Comparison of ENCODE assay signal across 18 cellular contexts in genomic region chr19:55402509-55402908, GRCh38. TPM values are rescaled to one million over a fixed set of nuclear protein-coding genes. Genes with fewer than 3 reads are reported as not detected.
"Had no signal": no experiment of that assay in that cellular context is flagged by ENCODE, and none has a peak within 500 bp of the region (broad histone marks: within the 10 kb centered on the region; RNA-seq: fewer than 3 reads in every experiment).

No MANE protein-coding gene starts in this region.

- DNase-seq: activated CD4-positive, alpha-beta T cell treated with anti-CD3 and anti-CD28 coated beads for 36 hours; activated CD8-positive, alpha-beta T cell treated with anti-CD3 and anti-CD28 coated beads, Interleukin-2, amount 10 ng/mL, durations not matched to agents 7 days and 5 days; activated naive CD4-positive, alpha-beta T cell treated with anti-CD3 and anti-CD28 coated beads, Interleukin-2, amount 50 U/mL, for 16 hours; anterior cingulate cortex; lower lobe of right lung; T1000; tibial artery had no signal

- H3K9me3 Mint-ChIP-seq: activated T-helper 2 cell treated with anti-CD3 and anti-CD28 coated beads, Interferon-gamma antibody, Interleukin-2, Interleukin-4, amounts not matched to agents 10 μg/mL and 5 μg/mL and 100 μg/mL, durations not matched to agents 14 hours and 24 hours and 36 hours; mesothelial cell of epicardium had no signal

- H3K27ac ChIP-seq: breast epithelium, lower lobe of right lung, neutrophil, tibial artery, VCaP had no signal

- H3K9me3 ChIP-seq: breast epithelium, lower lobe of right lung, neutrophil, tibial artery had no signal

- H3K27me3 ChIP-seq: breast epithelium, neutrophil, tibial artery had no signal

- ATAC-seq: activated CD4-positive, alpha-beta T cell treated with anti-CD3 and anti-CD28 coated beads for 36 hours; activated CD8-positive, alpha-beta T cell treated with anti-CD3 and anti-CD28 coated beads, Interleukin-2, amount 10 ng/mL, durations not matched to agents 7 days and 5 days; esophagus mucosa; lower lobe of right lung; stimulated activated memory B cell treated with anti-CD40 and anti-IgM and Interleukin-4, amounts not matched to agents 10 μg/mL and 1 μg/mL and 100 μg/mL, for 72 hours had no signal

- H3K4me3 ChIP-seq: breast epithelium, lower lobe of right lung, tibial artery had no signal

- H3K4me3 Mint-ChIP-seq: activated CD4-positive, alpha-beta T cell treated with anti-CD3 and anti-CD28 coated beads for 36 hours; mesothelial cell of epicardium; stimulated activated memory B cell treated with anti-CD40 and anti-IgM and Interleukin-4, amounts not matched to agents 10 μg/mL and 1 μg/mL and 100 μg/mL, for 72 hours had no signal

- H3K27ac Mint-ChIP-seq: activated CD4-positive, alpha-beta T cell treated with anti-CD3 and anti-CD28 coated beads for 36 hours; mesothelial cell of epicardium; progenitor cell of endocrine pancreas; stimulated activated memory B cell treated with anti-CD40 and anti-IgM and Interleukin-4, amounts not matched to agents 10 μg/mL and 1 μg/mL and 100 μg/mL, for 72 hours had no signal

- H3K36me3 ChIP-seq: breast epithelium had no signal

- H3K27me3 Mint-ChIP-seq: activated CD4-positive, alpha-beta T cell treated with anti-CD3 and anti-CD28 coated beads for 36 hours; progenitor cell of endocrine pancreas; stimulated activated memory B cell treated with anti-CD40 and anti-IgM and Interleukin-4, amounts not matched to agents 10 μg/mL and 1 μg/mL and 100 μg/mL, for 72 hours had no signal

RNA-seq across cellular contexts. Expression of gene TMEM238, which starts 18.4 kb away (rescaled TPM):
- total RNA-seq: fibroblast of villous mesenchyme, myocyte had no signal

RNA-seq across cellular contexts. Expression of gene TMEM190, which starts 25.9 kb away (rescaled TPM):
- total RNA-seq: activated CD4-positive, alpha-beta T cell treated with anti-CD3 and anti-CD28 coated beads for 36 hours; activated CD8-positive, alpha-beta T cell treated with anti-CD3 and anti-CD28 coated beads, Interleukin-2, amount 10 ng/mL, durations not matched to agents 7 days and 5 days; activated T-helper 2 cell treated with anti-CD3 and anti-CD28 coated beads, Interferon-gamma antibody, Interleukin-2, Interleukin-4, amounts not matched to agents 10 μg/mL and 5 μg/mL and 100 μg/mL, durations not matched to agents 14 hours and 24 hours and 36 hours; breast epithelium; esophagus mucosa; fibroblast of villous mesenchyme; myocyte; right cardiac atrium had no signal

RNA-seq across cellular contexts. Expression of gene IL11, which starts 32.2 kb away (rescaled TPM):
- total RNA-seq: lower lobe of right lung, right cardiac atrium had no signal
